In the genomic region with DNA sequence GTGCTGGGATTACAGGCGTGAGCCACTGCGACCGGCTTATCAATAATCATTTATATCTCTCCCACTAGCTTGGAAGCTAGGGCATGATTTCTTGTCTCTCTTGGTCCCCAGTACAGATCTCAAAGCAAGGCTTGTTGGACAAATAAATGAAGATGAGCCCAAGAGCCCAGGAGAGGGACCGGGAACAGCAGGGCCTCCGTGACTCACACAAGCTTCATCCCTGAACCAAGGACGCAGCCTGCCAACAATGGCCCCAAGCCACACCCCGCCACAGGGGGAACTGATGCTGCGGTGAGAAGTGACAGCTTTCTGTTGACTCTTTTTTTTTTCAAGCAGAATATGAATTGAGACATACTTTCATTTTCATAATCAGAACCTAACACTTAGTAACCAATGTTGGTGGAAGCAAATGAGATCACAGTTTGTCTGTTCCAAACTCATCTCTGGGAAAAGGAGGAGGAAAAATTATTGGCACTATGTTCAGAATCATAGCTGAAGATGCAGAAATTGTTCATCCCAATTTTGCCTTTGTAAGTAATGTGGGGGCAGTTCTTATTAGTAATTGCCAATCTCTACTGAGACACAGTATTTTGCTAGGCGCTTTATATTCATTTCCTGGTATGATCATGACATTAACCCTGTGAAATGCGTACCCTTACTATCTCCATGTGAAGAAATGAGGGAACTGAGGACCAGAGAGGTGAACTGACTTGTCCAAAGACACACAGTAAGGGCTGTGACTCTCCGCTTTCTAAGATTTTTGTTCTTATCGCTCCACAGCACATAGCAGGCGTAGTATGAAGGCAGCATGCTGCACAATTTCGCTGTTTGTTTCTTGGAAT, we compare ENCODE assay signal across 1 cellular context.
TF ChIP-seq lines count a peak whose summit lies in the region.

No MANE protein-coding gene starts in this region.

TF ChIP-seq in HepG2, 621 proteins besides CTCF, POLR2A, EP300 and RAD21 (continued from another document and continues in another):
- TF ChIP-seq ZNF672 (CRISPR knock-in tag; IDR thresholded peaks at IDR 0.05) (no peak), GZF1 (CRISPR knock-in tag; IDR thresholded peaks at IDR 0.05) (no peak), SIN3B (IDR thresholded peaks at IDR 0.05; ENCODE audit: low read length) (no peak), ZNF160 (CRISPR knock-in tag; IDR thresholded peaks at IDR 0.05) (no peak), ZNF18 (CRISPR knock-in tag; IDR thresholded peaks at IDR 0.05; ENCODE audit: insufficient replicate concordance) (peak; percentile 70), ETS1 (CRISPR knock-in tag; IDR thresholded peaks at IDR 0.05) (no peak), ZNF558 (CRISPR knock-in tag; IDR thresholded peaks at IDR 0.05; ENCODE audit: borderline replicate concordance) (0 out of 2 replicates have a peak, but pooled peaks have one; percentile 55), CREM (IDR thresholded peaks at IDR 0.05) (peak; percentile 40; the same call in 1 of the 2 replicates), CREM (CRISPR knock-in tag; IDR thresholded peaks at IDR 0.05) (no peak), MXD1 (CRISPR knock-in tag; IDR thresholded peaks at IDR 0.05) (no peak), CERS6 (CRISPR knock-in tag; IDR thresholded peaks at IDR 0.05) (no peak), SRSF4 (IDR thresholded peaks at IDR 0.05; ENCODE audit: low read depth, low read length, poor library complexity, severe bottlenecking) (no peak), ERF (CRISPR knock-in tag; IDR thresholded peaks at IDR 0.05) (peak; percentile 66; the same call in 1 of the 2 replicates), ZFP1 (CRISPR knock-in tag; IDR thresholded peaks at IDR 0.05) (no peak), GATAD2A (CRISPR knock-in tag; IDR thresholded peaks at IDR 0.05) (peak; percentile 84), FOXJ3 (CRISPR knock-in tag; IDR thresholded peaks at IDR 0.05; ENCODE audit: borderline replicate concordance) (no peak), HINFP (CRISPR knock-in tag; IDR thresholded peaks at IDR 0.05; ENCODE audit: low read depth) (no peak), FOSL2 (CRISPR knock-in tag; IDR thresholded peaks at IDR 0.05) (peak; percentile 98), FOXO1 (CRISPR knock-in tag; IDR thresholded peaks at IDR 0.05) (peak; percentile 71; the same call in 1 of the 2 replicates), GATA4 (IDR thresholded peaks at IDR 0.05; ENCODE audit: borderline replicate concordance, low read depth) (no peak), STAT6 (CRISPR knock-in tag; IDR thresholded peaks at IDR 0.05; ENCODE audit: borderline replicate concordance) (0 out of 2 replicates have a peak, but pooled peaks have one; percentile 34), ZNF652 (CRISPR knock-in tag; IDR thresholded peaks at IDR 0.05; ENCODE audit: borderline replicate concordance, low read depth) (0 out of 2 replicates have a peak, but pooled peaks have one; percentile 28), EZH2 (conservative IDR thresholded peaks at IDR 0.05; ENCODE audit: low read depth, low read length) (no peak), TAF1 (CRISPR knock-in tag; IDR thresholded peaks at IDR 0.05) (no peak), KDM4B (CRISPR knock-in tag; IDR thresholded peaks at IDR 0.05) (no peak), ZNF703 (CRISPR knock-in tag; IDR thresholded peaks at IDR 0.05; ENCODE audit: borderline replicate concordance) (no peak), POLR2AphosphoS2 (IDR thresholded peaks at IDR 0.05; ENCODE audit: low read depth, low read length) (no peak), PHB2 (IDR thresholded peaks at IDR 0.05; ENCODE audit: partially characterized antibody) (no peak), ZNF580 (CRISPR knock-in tag; IDR thresholded peaks at IDR 0.05; ENCODE audit: borderline replicate concordance, low read depth) (no peak), ZNF503 (CRISPR knock-in tag; IDR thresholded peaks at IDR 0.05) (no peak), ELF3 (CRISPR knock-in tag; IDR thresholded peaks at IDR 0.05) (peak; percentile 68), ZKSCAN8 (CRISPR knock-in tag; IDR thresholded peaks at IDR 0.05; ENCODE audit: borderline replicate concordance) (0 out of 2 replicates have a peak, but pooled peaks have one; percentile 16), SALL1 (CRISPR knock-in tag; IDR thresholded peaks at IDR 0.05) (peak; percentile 99), ZNF614 (CRISPR knock-in tag; IDR thresholded peaks at IDR 0.05; ENCODE audit: borderline replicate concordance) (0 out of 2 replicates have a peak, but pooled peaks have one; percentile 52), NFE2 (CRISPR knock-in tag; IDR thresholded peaks at IDR 0.05) (no peak), ZMYM4 (CRISPR knock-in tag; IDR thresholded peaks at IDR 0.05) (no peak), ZNF33B (CRISPR knock-in tag; IDR thresholded peaks at IDR 0.05) (no peak), ZNF468 (CRISPR knock-in tag; IDR thresholded peaks at IDR 0.05) (no peak), MAF1 (CRISPR knock-in tag; IDR thresholded peaks at IDR 0.05; ENCODE audit: borderline replicate concordance) (no peak), HCFC1 (IDR thresholded peaks at IDR 0.05; ENCODE audit: low read depth, low read length) (no peak), ZNF619 (CRISPR knock-in tag; IDR thresholded peaks at IDR 0.05) (no peak), SOX5 (CRISPR knock-in tag; IDR thresholded peaks at IDR 0.05; ENCODE audit: borderline replicate concordance) (peak; percentile 93), FOXP1 (IDR thresholded peaks at IDR 0.05) (no peak), FOXP1 (CRISPR knock-in tag; IDR thresholded peaks at IDR 0.05) (peak; percentile 75; the same call in 1 of the 2 replicates), ZNF326 (CRISPR knock-in tag; IDR thresholded peaks at IDR 0.05; ENCODE audit: borderline replicate concordance) (no peak), CREB3 (CRISPR knock-in tag; IDR thresholded peaks at IDR 0.05) (no peak), ATF7 (IDR thresholded peaks at IDR 0.05) (no peak), ATF7 (CRISPR knock-in tag; IDR thresholded peaks at IDR 0.05) (no peak)
- TF ChIP-seq, protein P1, sequence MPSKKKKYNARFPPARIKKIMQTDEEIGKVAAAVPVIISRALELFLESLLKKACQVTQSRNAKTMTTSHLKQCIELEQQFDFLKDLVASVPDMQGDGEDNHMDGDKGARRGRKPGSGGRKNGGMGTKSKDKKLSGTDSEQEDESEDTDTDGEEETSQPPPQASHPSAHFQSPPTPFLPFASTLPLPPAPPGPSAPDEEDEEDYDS (CRISPR knock-in tag; IDR thresholded peaks at IDR 0.05): 0 out of 2 replicates have a peak, but pooled peaks have one; percentile 23
- TF ChIP-seq, protein P2, sequence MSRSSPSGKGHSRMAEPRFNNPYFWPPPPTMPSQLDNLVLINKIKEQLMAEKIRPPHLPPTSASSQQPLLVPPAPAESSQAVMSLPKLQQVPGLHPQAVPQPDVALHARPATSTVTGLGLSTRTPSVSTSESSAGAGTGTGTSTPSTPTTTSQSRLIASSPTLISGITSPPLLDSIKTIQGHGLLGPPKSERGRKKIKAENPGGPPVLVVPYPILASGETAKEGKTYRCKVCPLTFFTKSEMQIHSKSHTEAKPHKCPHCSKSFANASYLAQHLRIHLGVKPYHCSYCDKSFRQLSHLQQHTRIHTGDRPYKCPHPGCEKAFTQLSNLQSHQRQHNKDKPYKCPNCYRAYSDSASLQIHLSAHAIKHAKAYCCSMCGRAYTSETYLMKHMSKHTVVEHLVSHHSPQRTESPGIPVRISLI (CRISPR knock-in tag; IDR thresholded peaks at IDR 0.05; ENCODE audit: borderline replicate concordance): peak; percentile 90
